In genomic region chr9:133506653-133507038, GRCh38 we compare ENCODE assay signal across 1 cellular context.
A peak's percentile ranks its signal among the peaks of the same experiment; 100 is the strongest.
TF ChIP-seq lines count a peak whose summit lies in the region.

No MANE protein-coding gene starts in this region.

TF ChIP-seq in K562, 482 proteins besides CTCF, POLR2A, EP300 and RAD21 (continued from another document):
- TF ChIP-seq THRB (CRISPR knock-in tag; conservative IDR thresholded peaks at IDR 0.05) (no peak), MYBL2 (IDR thresholded peaks at IDR 0.05; ENCODE audit: low read depth) (no peak), MYBL2 (CRISPR knock-in tag; IDR thresholded peaks at IDR 0.05; ENCODE audit: borderline replicate concordance) (no peak), ZBTB33 (CRISPR knock-in tag; IDR thresholded peaks at IDR 0.05) (no peak; the same call in none of the 2 replicates), ZNF764 (CRISPR knock-in tag; IDR thresholded peaks at IDR 0.05; ENCODE audit: low read depth) (no peak), LEF1 (IDR thresholded peaks at IDR 0.05) (no peak), CBFA2T3 (IDR thresholded peaks at IDR 0.05) (peak; percentile 56), MAX (CRISPR knock-in tag; IDR thresholded peaks at IDR 0.05) (peak; percentile 59), ZNF609 (CRISPR knock-in tag; IDR thresholded peaks at IDR 0.05; ENCODE audit: borderline replicate concordance) (0 out of 2 replicates have a peak, but pooled peaks have one; percentile 45), SP1 (CRISPR knock-in tag; IDR thresholded peaks at IDR 0.05) (0 out of 2 replicates have a peak, but pooled peaks have one; percentile 24), KLF10 (CRISPR knock-in tag; IDR thresholded peaks at IDR 0.05) (no peak), SMAD1 (IDR thresholded peaks at IDR 0.05; ENCODE audit: low read depth, low read length, partially characterized antibody) (no peak), E2F1 (CRISPR knock-in tag; IDR thresholded peaks at IDR 0.05) (no peak), GABPB1 (CRISPR knock-in tag; IDR thresholded peaks at IDR 0.05) (0 out of 2 replicates have a peak, but pooled peaks have one; percentile 36), STAT5B (CRISPR knock-in tag; IDR thresholded peaks at IDR 0.05) (no peak), CHCHD3 (CRISPR knock-in tag; IDR thresholded peaks at IDR 0.05) (no peak), TCF3 (CRISPR knock-in tag; IDR thresholded peaks at IDR 0.05) (peak; percentile 60; the same call in 1 of the 2 replicates), ZBTB1 (CRISPR knock-in tag; IDR thresholded peaks at IDR 0.05; ENCODE audit: borderline replicate concordance, low read depth) (0 out of 2 replicates have a peak, but pooled peaks have one; percentile 63), NELFE (IDR thresholded peaks at IDR 0.05; ENCODE audit: insufficient read depth, insufficient read length) (no peak), SIX5 (IDR thresholded peaks at IDR 0.05; ENCODE audit: borderline replicate concordance in 1 of 2, insufficient read depth in 1 of 2, low read depth in 1 of 2, low read length in 2 of 2) (no peak), XRCC5 (IDR thresholded peaks at IDR 0.05; ENCODE audit: low read depth, low read length) (no peak), ZNF324 (CRISPR knock-in tag; IDR thresholded peaks at IDR 0.05) (no peak), HMGN3 (IDR thresholded peaks at IDR 0.05; ENCODE audit: borderline replicate concordance, extremely low read depth, insufficient read length, low read depth, low read length) (no peak), CSDE1 (IDR thresholded peaks at IDR 0.05) (no peak), ZNF780A (CRISPR knock-in tag; IDR thresholded peaks at IDR 0.05) (no peak), DEAF1 (CRISPR knock-in tag; IDR thresholded peaks at IDR 0.05) (no peak), ZNF444 (CRISPR knock-in tag; IDR thresholded peaks at IDR 0.05) (no peak), MED1 (CRISPR knock-in tag; IDR thresholded peaks at IDR 0.05; ENCODE audit: borderline replicate concordance) (no peak), RBM22 (IDR thresholded peaks at IDR 0.05; ENCODE audit: low read depth, low read length, poor library complexity, severe bottlenecking) (no peak)
